ENCODE assay signal across 8 cellular contexts in the genomic region with DNA sequence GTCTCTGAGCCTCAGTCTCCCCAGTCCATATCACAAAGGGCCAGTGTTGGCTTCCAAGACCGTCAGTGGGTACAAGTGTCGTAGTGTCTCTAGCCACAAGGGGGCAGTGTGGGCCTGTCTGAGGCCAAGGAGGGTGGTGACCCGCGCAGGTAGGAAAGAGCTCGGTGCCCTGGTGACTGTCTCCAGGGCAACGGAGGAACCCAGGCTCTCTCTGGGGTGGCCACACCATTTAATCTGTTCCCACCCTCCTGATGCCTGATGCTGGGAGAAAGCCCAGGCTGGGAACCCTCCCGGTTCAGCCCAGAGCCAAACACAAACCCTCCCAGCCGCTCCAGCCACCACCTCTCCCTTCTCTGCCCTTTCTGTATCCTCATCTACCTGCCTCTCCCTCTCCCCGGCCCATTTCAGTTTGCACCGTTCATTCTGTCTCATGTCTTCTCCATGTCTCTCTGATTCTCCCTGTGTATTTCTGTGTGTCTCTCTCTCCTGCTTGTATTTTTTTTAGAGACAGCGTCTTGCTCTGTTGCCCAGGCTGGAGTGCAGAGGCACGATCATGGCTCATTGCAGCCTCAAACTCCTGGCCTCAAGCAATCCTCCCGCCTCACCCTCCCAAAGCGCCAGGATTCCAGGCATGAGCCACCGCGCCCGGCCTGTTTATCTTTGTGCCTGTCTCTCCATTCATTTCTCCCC. TPM values are rescaled to one million over a fixed set of nuclear protein-coding genes. Genes with fewer than 3 reads are reported as not detected.
DNase-seq lines count a peak whose midpoint lies in the region; ATAC-seq, FAIRE-seq and TF ChIP-seq lines count a peak whose summit lies in the region.

No MANE protein-coding gene starts in this region.

- CTCF ChIA-PET in mammary epithelial cell (lab: Charles Lee; ENCODE audit: low non-redundant PET): interaction anchor here (0.5 to 1.0 kb wide), 13 partner anchors 9 to 273 kb away, joined by 3 to 23 read pairs (median 3); no protein-coding TSS in a partner anchor

- 18% methylated on average over 14 of the region's 17 CpGs for WGBS in mammary epithelial cell (ENCODE audit: low coverage, missing lambda C conversion rate)

- intact Hi-C loops in mammary epithelial cell (cut with micrococcal nuclease): loop anchor here (1.0 to 5.0 kb wide), 6 partner anchors 47 to 352 kb away; partner anchors contain the start of genes KPTN and NAPA
- intact Hi-C loops in kidney (cut with DNase I): loop anchor here (5.0 kb wide), 1 partner anchor 260 kb away; no protein-coding TSS in a partner anchor

- H3K4me3 Mint-ChIP-seq in GM23338: no peak overlapping the region; the same call in 2 of the 3 replicates

- ATAC-seq in GM23338 (peak; percentile 94), GM19455 (IDR thresholded peaks at IDR 0.05; ENCODE audit: unreplicated experiment) (no peak)

- no peak overlapping the region for H3K27ac Mint-ChIP-seq in GM23338

- H3K36me3 Mint-ChIP-seq in GM23338 (ENCODE audit: low read depth): no peaks in the 10 kb centered on the region

- H3K4me3 ChIP-seq in AG09309 (ENCODE audit: control insufficient read depth, low read depth, low read length): no peak overlapping the region
- no peak overlapping the region for H3K4me3 ChIP-seq in GM23338
- no peak overlapping the region for H3K4me3 ChIP-seq in mammary epithelial cell (replicated peaks in 1 of 3; ENCODE audit: insufficient read depth in 1 of 3, low read depth in 2 of 3, low read length in 3 of 3)
- no peak overlapping the region for H3K4me3 ChIP-seq in kidney (ENCODE audit: low read length in 2 of 2)

- no peak overlapping the region for H3K4me2 ChIP-seq in GM23338
- no peak overlapping the region for H3K4me2 ChIP-seq in mammary epithelial cell (ENCODE audit: insufficient read depth, low read depth, low read length)

- H3K27me3 Mint-ChIP-seq in GM23338 (ENCODE audit: insufficient read depth, low read depth, poor library complexity): peaks cover 13% of the 10 kb centered on the region

- dilution Hi-C loops in mammary epithelial cell (cut with HindIII; ENCODE audit: low sequenced_read_pairs): no loop called here

- H3K9ac ChIP-seq in mammary epithelial cell (ENCODE audit: insufficient read depth, low read length) (no peak overlapping the region), kidney (ENCODE audit: low read length in 2 of 2) (no peak overlapping the region)

- peaks cover 3% of the 10 kb centered on the region; the same call in 1 of the 2 replicates for H4K20me1 ChIP-seq in GM23338 (replicated peaks; ENCODE audit: insufficient read depth)
- peaks cover 2% of the 10 kb centered on the region for H4K20me1 ChIP-seq in mammary epithelial cell (ENCODE audit: insufficient read depth, low read length)

- H3K27ac ChIP-seq in GM23338 (ENCODE audit: low read depth): no peak overlapping the region
- no peak overlapping the region for H3K27ac ChIP-seq in mammary epithelial cell (ENCODE audit: insufficient read depth, low read depth, low read length)
- no peak overlapping the region for H3K27ac ChIP-seq in kidney (ENCODE audit: low read depth in 2 of 2, low read length in 2 of 2)

- no peaks in the 10 kb centered on the region; the same call in 1 of the 3 replicates for H3K9me3 Mint-ChIP-seq in GM23338

- H3K79me2 ChIP-seq in GM23338 (replicated peaks; ENCODE audit: insufficient read depth) (no peaks in the 10 kb centered on the region), mammary epithelial cell (ENCODE audit: insufficient read depth, low read length) (no peaks in the 10 kb centered on the region)

- H3K9me2 ChIP-seq in GM23338 (ENCODE audit: insufficient read depth): no peaks in the 10 kb centered on the region

- no peaks in the 10 kb centered on the region for H3K9me3 ChIP-seq in mammary epithelial cell (replicated peaks; ENCODE audit: insufficient read depth, low read length)
- no peaks in the 10 kb centered on the region for H3K9me3 ChIP-seq in kidney (ENCODE audit: control insufficient read depth in 1 of 2, low read length in 2 of 2)

- FAIRE-seq in kidney (lab: Jason Lieb, UNC): no peak

- peaks cover 15% of the 10 kb centered on the region; the same call in 1 of the 2 replicates for H3F3A ChIP-seq in GM23338 (replicated peaks; ENCODE audit: low read depth)

- H3K36me3 ChIP-seq in GM23338 (ENCODE audit: insufficient read depth) (no peaks in the 10 kb centered on the region), mammary epithelial cell (ENCODE audit: insufficient read depth, low read length) (no peaks in the 10 kb centered on the region), kidney (ENCODE audit: control insufficient read depth in 1 of 2, insufficient read depth in 2 of 2, low read length in 2 of 2) (no peaks in the 10 kb centered on the region)

- in situ Hi-C loops in mammary epithelial cell (cut with MboI; ENCODE audit: low sequenced_read_pairs in 2 of 2): loop anchor here in 1 of 2 donors (5.0 to 10.0 kb wide), 2 partner anchors 168 to 260 kb away; partner anchors contain the start of gene BICRA

- H3K4me1 ChIP-seq in GM23338 (ENCODE audit: insufficient read depth) (peaks cover 3% of the 10 kb centered on the region; the same call in 1 of the 2 replicates), mammary epithelial cell (ENCODE audit: insufficient read depth, low read length) (no peaks in the 10 kb centered on the region), kidney (ENCODE audit: control insufficient read depth in 1 of 2, insufficient read depth in 1 of 2, low read depth in 1 of 2, low read length in 2 of 2) (no peaks in the 10 kb centered on the region)

- H3K4me1 Mint-ChIP-seq in GM23338: peaks cover 6% of the 10 kb centered on the region; the same call in 2 of the 3 replicates

- H2AFZ ChIP-seq in GM23338 (no peak overlapping the region), mammary epithelial cell (ENCODE audit: low read depth, low read length) (no peak overlapping the region)

- DNase-seq in AG09309 (ENCODE audit: low read depth): no peak
- peak; percentile 93 for DNase-seq in GM23338 (ENCODE audit: low spot score)
- peak; percentile 93 for DNase-seq in NCI-H2196 (lab: John Stamatoyannopoulos, UW; ENCODE audit: unreplicated experiment)
- peak; percentile 56 to 88 (median 69) for DNase-seq in activated CD4-positive, CD25-positive, alpha-beta regulatory T cell (lab: John Stamatoyannopoulos, UW)
- DNase-seq in mammary epithelial cell: peak; percentile 55
- peak; percentile 87 for DNase-seq in kidney
- peak; percentile 80 for DNase-seq in stimulated activated CD4-positive, alpha-beta T cell treated with anti-CD3 and anti-CD28 coated beads, Interleukin-2, amount 100 ng/mL, for 4 hours (ENCODE audit: low read depth)

- H3K27me3 ChIP-seq in GM23338 (ENCODE audit: insufficient read depth): 0 out of 2 replicates have a peak, but pooled peaks cover 2% of the 10 kb centered on the region
- H3K27me3 ChIP-seq in mammary epithelial cell (ENCODE audit: insufficient read depth, low read length): no peaks in the 10 kb centered on the region

- TF ChIP-seq CTCF in AG09309 (IDR thresholded peaks at IDR 0.05; ENCODE audit: control insufficient read depth, insufficient read depth, low read depth, low read length, missing control alignments): peak; percentile 89
- peak; percentile 91 to 99 for TF ChIP-seq CTCF in GM23338 (conservative IDR thresholded peaks at IDR 0.05; ENCODE audit: low read depth in 2 of 2)
- peak; percentile 70 to 93 for TF ChIP-seq CTCF in mammary epithelial cell (conservative IDR thresholded peaks at IDR 0.05 in 1 of 2, IDR thresholded peaks at IDR 0.05 in 1 of 2; ENCODE audit: extremely low read depth in 1 of 2, insufficient read depth in 1 of 2, low read depth in 1 of 2, low read length in 2 of 2)
- peak; percentile 89 for TF ChIP-seq CTCF in kidney (IDR thresholded peaks at IDR 0.05; ENCODE audit: borderline replicate concordance, extremely low read depth, insufficient read depth)

- BruUV-seq in mammary epithelial cell (replicated peaks; lab: Mats Ljungman, UMichigan): no TSS peak

RNA-seq across cellular contexts. Expression of gene MEIS3, which starts 17.5 kb away (rescaled TPM):
- total RNA-seq in GM23338 (2014; rRNA removed; shearing (Covaris generic)): 33.7 and 40.7 TPM in 2 replicates
- 20.6 and 20.8 TPM in 2 replicates for polyA plus RNA-seq in GM23338 (2016; fragmentation: Nextera tagmentation; extraction: Ambion mirVana)
- total RNA-seq in mammary epithelial cell: 10 to 100 TPM in 1 of 2 donors, 1 to 10 TPM in 1; 7.0 to 25.9 TPM
- polyA plus RNA-seq in mammary epithelial cell: 3.3 TPM
- polyA minus RNA-seq in mammary epithelial cell: 4.6 TPM
- total RNA-seq in kidney: 7.6 TPM
- polyA plus RNA-seq in kidney (ENCODE audit: insufficient read depth, low read depth, low replicate concordance): 3.8 TPM

RNA-seq across cellular contexts. Expression of gene SLC8A2, which starts 34.8 kb away (rescaled TPM):
- total RNA-seq in GM23338 (2014; rRNA removed; shearing (Covaris generic)): 10.0 and 11.6 TPM in 2 replicates
- polyA plus RNA-seq in GM23338 (2016; fragmentation: Nextera tagmentation; extraction: Ambion mirVana) (0.86 and 1.1 TPM in 2 replicates), mammary epithelial cell (0.07 TPM), kidney (ENCODE audit: insufficient read depth, low read depth, low replicate concordance) (not detected)
- total RNA-seq in mammary epithelial cell (under 1 TPM; under 0.01 to 0.19 TPM), kidney (0.94 TPM)
- polyA minus RNA-seq in mammary epithelial cell: not detected

RNA-seq across cellular contexts. Expression of gene KPTN, which starts 47.2 kb away (rescaled TPM):
- 19.8 and 28.0 TPM in 2 replicates for total RNA-seq in GM23338 (2014; rRNA removed; shearing (Covaris generic))
- 26.2 and 31.1 TPM in 2 replicates for polyA plus RNA-seq in GM23338 (2016; fragmentation: Nextera tagmentation; extraction: Ambion mirVana)
- 10 to 100 TPM in 1 of 2 donors, 1 to 10 TPM in 1; 1.5 to 10.8 TPM for total RNA-seq in mammary epithelial cell
- 8.1 TPM for polyA plus RNA-seq in mammary epithelial cell
- polyA minus RNA-seq in mammary epithelial cell: 30.4 TPM
- total RNA-seq in kidney: 7.4 TPM
- polyA plus RNA-seq in kidney (ENCODE audit: insufficient read depth, low read depth, low replicate concordance): 25.5 TPM
